1 cellular context compared by ENCODE assay signal in genomic region chr4:73069338-73070071, GRCh38.
TF ChIP-seq lines count a peak whose summit lies in the region.

COX18 (minus strand) TSS chr4:73069716; CDS start chr4:73069649, 67 bp downstream.

TF ChIP-seq in HepG2, 621 proteins besides CTCF, POLR2A, EP300 and RAD21 (continued from another document and continues in another):
- TF ChIP-seq ZMAT5 (CRISPR knock-in tag; IDR thresholded peaks at IDR 0.05; ENCODE audit: borderline replicate concordance, low read depth) (no peak), ZNF484 (CRISPR knock-in tag; IDR thresholded peaks at IDR 0.05; ENCODE audit: borderline replicate concordance, low read depth) (peak; percentile 88; the same call in 1 of the 2 replicates), ZNF142 (CRISPR knock-in tag; IDR thresholded peaks at IDR 0.05) (0 out of 2 replicates have a peak, but pooled peaks have one; percentile 67), IKZF5 (CRISPR knock-in tag; IDR thresholded peaks at IDR 0.05) (peak; percentile 67), THAP9 (CRISPR knock-in tag; IDR thresholded peaks at IDR 0.05; ENCODE audit: borderline replicate concordance) (peak; percentile 93), ZNF276 (CRISPR knock-in tag; IDR thresholded peaks at IDR 0.05; ENCODE audit: low read depth) (no peak), ZNF788 (CRISPR knock-in tag; IDR thresholded peaks at IDR 0.05; ENCODE audit: borderline replicate concordance) (peak; percentile 85; the same call in 1 of the 2 replicates), ZFAT (CRISPR knock-in tag; conservative IDR thresholded peaks at IDR 0.05) (0 out of 2 replicates have a peak, but pooled peaks have one; percentile 76), ZBTB7B (CRISPR knock-in tag; IDR thresholded peaks at IDR 0.05) (no peak; the same call in 1 of the 2 replicates), ATF1 (CRISPR knock-in tag; IDR thresholded peaks at IDR 0.05) (peak; percentile 97), ELF1 (CRISPR knock-in tag; IDR thresholded peaks at IDR 0.05) (peak; percentile 73), ZNF264 (CRISPR knock-in tag; IDR thresholded peaks at IDR 0.05) (peak; percentile 59; the same call in 1 of the 2 replicates), ZBTB4 (CRISPR knock-in tag; IDR thresholded peaks at IDR 0.05; ENCODE audit: borderline replicate concordance) (peak; percentile 93; the same call in 1 of the 2 replicates), ZNF335 (CRISPR knock-in tag; IDR thresholded peaks at IDR 0.05) (peak; percentile 71; the same call in 1 of the 2 replicates), U2AF2 (IDR thresholded peaks at IDR 0.05; ENCODE audit: low read depth, low read length) (no peak), RBFOX2 (IDR thresholded peaks at IDR 0.05; ENCODE audit: low read depth, low read length) (peak; percentile 99), SMAD3 (CRISPR knock-in tag; IDR thresholded peaks at IDR 0.05) (no peak), JUNB (CRISPR knock-in tag; IDR thresholded peaks at IDR 0.05; ENCODE audit: borderline replicate concordance) (no peak; the same call in 1 of the 2 replicates), ELF3 (CRISPR knock-in tag; IDR thresholded peaks at IDR 0.05) (no peak; the same call in none of the 2 replicates), ZSCAN12 (CRISPR knock-in tag; IDR thresholded peaks at IDR 0.05) (peak; percentile 87; the same call in 1 of the 2 replicates), STAT6 (CRISPR knock-in tag; IDR thresholded peaks at IDR 0.05; ENCODE audit: borderline replicate concordance) (peak; percentile 62; the same call in 1 of the 2 replicates), SOX13 (IDR thresholded peaks at IDR 0.05) (no peak), SOX13 (CRISPR knock-in tag; conservative IDR thresholded peaks at IDR 0.05 in 1 of 2, IDR thresholded peaks at IDR 0.05 in 1 of 2) (peak in 1 of 2 experiments; percentile 34; a peak in 2 of 4 replicates), SALL2 (CRISPR knock-in tag; IDR thresholded peaks at IDR 0.05) (peak; percentile 75; the same call in 1 of the 2 replicates), U2AF1 (optimal IDR thresholded peaks at IDR 0.05; ENCODE audit: low read depth, low read length) (peak; percentile 77), ZBTB7A (CRISPR knock-in tag; IDR thresholded peaks at IDR 0.05) (peak; percentile 24; the same call in 1 of the 2 replicates), TSC22D2 (CRISPR knock-in tag; IDR thresholded peaks at IDR 0.05; ENCODE audit: borderline replicate concordance) (peak; percentile 53; the same call in 1 of the 2 replicates), NFKB2 (CRISPR knock-in tag; IDR thresholded peaks at IDR 0.05; ENCODE audit: borderline replicate concordance) (peak; percentile 88; the same call in 1 of the 2 replicates), SIX4 (CRISPR knock-in tag; IDR thresholded peaks at IDR 0.05) (0 out of 2 replicates have a peak, but pooled peaks have one; percentile 8), TEAD3 (CRISPR knock-in tag; optimal IDR thresholded peaks at IDR 0.05; ENCODE audit: borderline replicate concordance) (peak; percentile 77), ZNF496 (CRISPR knock-in tag; IDR thresholded peaks at IDR 0.05; ENCODE audit: insufficient replicate concordance) (no peak), SETDB1 (CRISPR knock-in tag; IDR thresholded peaks at IDR 0.05; ENCODE audit: borderline replicate concordance) (no peak), ZFP82 (CRISPR knock-in tag; IDR thresholded peaks at IDR 0.05; ENCODE audit: borderline replicate concordance) (peak; percentile 95; the same call in 1 of the 2 replicates), CSRNP1 (CRISPR knock-in tag; IDR thresholded peaks at IDR 0.05) (peak; percentile 71; the same call in 1 of the 2 replicates), MTF2 (CRISPR knock-in tag; IDR thresholded peaks at IDR 0.05; ENCODE audit: borderline replicate concordance) (no peak; the same call in 1 of the 2 replicates), CREB1 (IDR thresholded peaks at IDR 0.05) (peak; percentile 97), CREB1 (CRISPR knock-in tag; IDR thresholded peaks at IDR 0.05) (peak; percentile 99), DBP (CRISPR knock-in tag; IDR thresholded peaks at IDR 0.05; ENCODE audit: not compliant biosample characterization) (peak; percentile 87)
